In genomic region chr10:27143686-27144085, GRCh38 we compare ENCODE assay signal across 23 cellular contexts.
"Had no signal": no experiment of that assay in that cellular context is flagged by ENCODE, and none has a peak within 500 bp of the region (broad histone marks: within the 10 kb centered on the region; RNA-seq: fewer than 3 reads in every experiment).

No MANE protein-coding gene starts in this region.

- H3K9me3 Mint-ChIP-seq: activated T-helper 1 cell treated with anti-CD3 and anti-CD28 coated beads, Interleukin-12 subunit alpha, Interleukin-12 subunit beta, Interleukin-2, Interleukin-4 antibody, amounts not matched to agents 30 ng/mL and 10 ng/mL and 1 ng/mL, durations not matched to agents 14 hours and 24 hours and 36 hours; dendritic cell treated with granulocyte-macrophage colony-stimulating factor and Interleukin-4, amounts not matched to agents 40 ng/mL and 50 ng/mL, for 4 days; endodermal cell; stimulated activated naive B cell treated with anti-CD40 and anti-IgM and Interleukin-4, amounts not matched to agents 10 μg/mL and 1 μg/mL and 100 μg/mL, for 72 hours had no signal

- ATAC-seq: esophagus mucosa; foreskin keratinocyte; pancreas; sciatic nerve; stimulated activated naive B cell treated with anti-CD40 and anti-IgM and Interleukin-4, amounts not matched to agents 10 μg/mL and 1 μg/mL and 100 μg/mL, for 72 hours had no signal

- H3K4me1 Mint-ChIP-seq: endodermal cell had no signal

- H3K27me3 Mint-ChIP-seq: dendritic cell treated with granulocyte-macrophage colony-stimulating factor and Interleukin-4, amounts not matched to agents 40 ng/mL and 50 ng/mL, for 4 days; stimulated activated naive B cell treated with anti-CD40 and anti-IgM and Interleukin-4, amounts not matched to agents 10 μg/mL and 1 μg/mL and 100 μg/mL, for 72 hours had no signal

- H3K27ac Mint-ChIP-seq: activated T-helper 1 cell treated with anti-CD3 and anti-CD28 coated beads, Interleukin-12 subunit alpha, Interleukin-12 subunit beta, Interleukin-2, Interleukin-4 antibody, amounts not matched to agents 30 ng/mL and 10 ng/mL and 1 ng/mL, durations not matched to agents 14 hours and 24 hours and 36 hours; dendritic cell treated with granulocyte-macrophage colony-stimulating factor and Interleukin-4, amounts not matched to agents 40 ng/mL and 50 ng/mL, for 4 days; endodermal cell; stimulated activated naive B cell treated with anti-CD40 and anti-IgM and Interleukin-4, amounts not matched to agents 10 μg/mL and 1 μg/mL and 100 μg/mL, for 72 hours had no signal

- DNase-seq: activated CD4-positive, alpha-beta T cell treated with anti-CD3 and anti-CD28 coated beads for 4 hours; activated CD4-positive, alpha-beta T cell treated with anti-CD3 and anti-CD28 coated beads, Interleukin-2, amount 50 U/mL, for 4 hours; activated CD8-positive, alpha-beta memory T cell treated with anti-CD3 and anti-CD28 coated beads, Interleukin-2, amount 50 U/mL, for 4 hours; activated gamma-delta T cell treated with Interleukin-2 at 50 U/mL for 16 hours; activated naive CD4-positive, alpha-beta T cell treated with anti-CD3 and anti-CD28 coated beads, Interleukin-2, amount 50 U/mL, for 16 hours; activated T-cell treated with anti-CD3 and anti-CD28 coated beads, Interleukin-2, amount 50 U/mL, for 1 hour; central memory CD4-positive, alpha-beta T cell; endodermal cell; foreskin keratinocyte; heart right ventricle; left ventricle myocardium inferior; pancreas; retina; stimulated activated CD4-positive, alpha-beta T cell treated with anti-CD3 and anti-CD28 coated beads, Interleukin-15, amount 100 ng/mL, for 24 hours; stimulated activated CD4-positive, alpha-beta T cell treated with anti-CD3 and anti-CD28 coated beads, Interleukin-2, amount 100 ng/mL, for 24 hours; stimulated activated naive B cell treated with anti-CD40 and anti-IgM and Interleukin-4, amounts not matched to agents 10 μg/mL and 1 μg/mL and 100 μg/mL, for 72 hours; stomach; T-helper 1 cell; tibial artery had no signal

- H3K4me3 Mint-ChIP-seq: activated T-helper 1 cell treated with anti-CD3 and anti-CD28 coated beads, Interleukin-12 subunit alpha, Interleukin-12 subunit beta, Interleukin-2, Interleukin-4 antibody, amounts not matched to agents 30 ng/mL and 10 ng/mL and 1 ng/mL, durations not matched to agents 14 hours and 24 hours and 36 hours; dendritic cell treated with granulocyte-macrophage colony-stimulating factor and Interleukin-4, amounts not matched to agents 40 ng/mL and 50 ng/mL, for 4 days; endodermal cell; stimulated activated naive B cell treated with anti-CD40 and anti-IgM and Interleukin-4, amounts not matched to agents 10 μg/mL and 1 μg/mL and 100 μg/mL, for 72 hours had no signal
